1 cellular context compared by ENCODE assay signal in genomic region chr17:74987418-74987908, GRCh38.
TF ChIP-seq lines count a peak whose summit lies in the region.

CDR2L (plus strand) TSS chr17:74987632; CDS start chr17:74988044, 412 bp downstream.

TF ChIP-seq in HepG2, 621 proteins besides CTCF, POLR2A, EP300 and RAD21 (continued from another document and continues in another):
- TF ChIP-seq IRF2 (CRISPR knock-in tag; IDR thresholded peaks at IDR 0.05) (0 out of 2 replicates have a peak, but pooled peaks have one; percentile 36), MED1 (CRISPR knock-in tag; IDR thresholded peaks at IDR 0.05) (no peak), ZBTB42 (CRISPR knock-in tag; IDR thresholded peaks at IDR 0.05) (no peak), ZSCAN9 (CRISPR knock-in tag; IDR thresholded peaks at IDR 0.05; ENCODE audit: borderline replicate concordance) (no peak), AFF4 (CRISPR knock-in tag; IDR thresholded peaks at IDR 0.05) (no peak), ZNF839 (CRISPR knock-in tag; IDR thresholded peaks at IDR 0.05; ENCODE audit: borderline replicate concordance) (no peak), CENPT (CRISPR knock-in tag; IDR thresholded peaks at IDR 0.05; ENCODE audit: low read depth) (no peak; the same call in 1 of the 2 replicates), ZNF337 (CRISPR knock-in tag; IDR thresholded peaks at IDR 0.05; ENCODE audit: borderline replicate concordance, low read depth) (no peak), RFX5 (IDR thresholded peaks at IDR 0.05; ENCODE audit: low read depth, low read length) (no peak), ZNF124 (CRISPR knock-in tag; IDR thresholded peaks at IDR 0.05) (no peak), POLR2G (IDR thresholded peaks at IDR 0.05; ENCODE audit: low read depth, low read length) (peak; percentile 65), ZBTB37 (CRISPR knock-in tag; IDR thresholded peaks at IDR 0.05) (no peak), CBFB (CRISPR knock-in tag; IDR thresholded peaks at IDR 0.05) (no peak; the same call in 1 of the 2 replicates), KLF15 (CRISPR knock-in tag; IDR thresholded peaks at IDR 0.05; ENCODE audit: borderline replicate concordance) (no peak), BCL6 (CRISPR knock-in tag; IDR thresholded peaks at IDR 0.05) (no peak), MLXIP (CRISPR knock-in tag; IDR thresholded peaks at IDR 0.05; ENCODE audit: borderline replicate concordance) (no peak), ZNF451 (CRISPR knock-in tag; IDR thresholded peaks at IDR 0.05) (0 out of 2 replicates have a peak, but pooled peaks have one; percentile 52), NFIB (CRISPR knock-in tag; IDR thresholded peaks at IDR 0.05; ENCODE audit: borderline replicate concordance) (no peak), MAFK (conservative IDR thresholded peaks at IDR 0.05 in 1 of 2, IDR thresholded peaks at IDR 0.05 in 1 of 2; ENCODE audit: low read length in 2 of 2) (no peak), TERF1 (CRISPR knock-in tag; IDR thresholded peaks at IDR 0.05) (0 out of 2 replicates have a peak, but pooled peaks have one; percentile 25), RFX3 (CRISPR knock-in tag; IDR thresholded peaks at IDR 0.05) (no peak), MAX (IDR thresholded peaks at IDR 0.05) (no peak; the same call in 1 of the 2 replicates), BRCA1 (CRISPR knock-in tag; IDR thresholded peaks at IDR 0.05) (no peak), HNRNPUL1 (IDR thresholded peaks at IDR 0.05; ENCODE audit: low read depth, low read length) (no peak), ATF3 (CRISPR knock-in tag; IDR thresholded peaks at IDR 0.05) (no peak), ZNF17 (CRISPR knock-in tag; IDR thresholded peaks at IDR 0.05) (no peak), HOXA3 (CRISPR knock-in tag; IDR thresholded peaks at IDR 0.05) (0 out of 2 replicates have a peak, but pooled peaks have one; percentile 4), ATF4 (CRISPR knock-in tag; IDR thresholded peaks at IDR 0.05) (no peak), CCAR2 (optimal IDR thresholded peaks at IDR 0.05; ENCODE audit: low read depth, low read length) (no peak), PAWR (CRISPR knock-in tag; IDR thresholded peaks at IDR 0.05; ENCODE audit: borderline replicate concordance) (no peak), AGO2 (optimal IDR thresholded peaks at IDR 0.05; ENCODE audit: low read depth, low read length) (no peak), ZNF274 (CRISPR knock-in tag; IDR thresholded peaks at IDR 0.05) (peak; percentile 1; the same call in 1 of the 2 replicates), ZNF570 (CRISPR knock-in tag; IDR thresholded peaks at IDR 0.05; ENCODE audit: borderline replicate concordance) (no peak), ZNF749 (CRISPR knock-in tag; IDR thresholded peaks at IDR 0.05; ENCODE audit: borderline replicate concordance) (peak; percentile 84), THAP11 (CRISPR knock-in tag; IDR thresholded peaks at IDR 0.05) (no peak), KDM6A (CRISPR knock-in tag; IDR thresholded peaks at IDR 0.05; ENCODE audit: low read depth) (no peak), KLF12 (CRISPR knock-in tag; IDR thresholded peaks at IDR 0.05; ENCODE audit: borderline replicate concordance) (no peak), ZNF543 (CRISPR knock-in tag; IDR thresholded peaks at IDR 0.05) (0 out of 2 replicates have a peak, but pooled peaks have one; percentile 9), SMAD9 (CRISPR knock-in tag; IDR thresholded peaks at IDR 0.05) (no peak), TSC22D2 (CRISPR knock-in tag; IDR thresholded peaks at IDR 0.05; ENCODE audit: borderline replicate concordance) (no peak), EEA1 (CRISPR knock-in tag; IDR thresholded peaks at IDR 0.05; ENCODE audit: borderline replicate concordance) (no peak), TOE1 (CRISPR knock-in tag; IDR thresholded peaks at IDR 0.05) (no peak), TBX2 (CRISPR knock-in tag; IDR thresholded peaks at IDR 0.05; ENCODE audit: borderline replicate concordance) (no peak; the same call in 1 of the 2 replicates), ZNF10 (CRISPR knock-in tag; IDR thresholded peaks at IDR 0.05; ENCODE audit: borderline replicate concordance, low read depth) (no peak), IRF9 (CRISPR knock-in tag; IDR thresholded peaks at IDR 0.05; ENCODE audit: borderline replicate concordance) (no peak), ATF5 (CRISPR knock-in tag; IDR thresholded peaks at IDR 0.05; ENCODE audit: low read depth) (no peak), ZNF546 (CRISPR knock-in tag; conservative IDR thresholded peaks at IDR 0.05) (no peak), PCBP2 (optimal IDR thresholded peaks at IDR 0.05; ENCODE audit: low read depth, low read length, poor library complexity, severe bottlenecking) (no peak), HMG20A (CRISPR knock-in tag; IDR thresholded peaks at IDR 0.05; ENCODE audit: borderline replicate concordance) (no peak), IRX3 (CRISPR knock-in tag; IDR thresholded peaks at IDR 0.05; ENCODE audit: borderline replicate concordance, low read depth) (no peak), ZNF207 (IDR thresholded peaks at IDR 0.05; ENCODE audit: borderline replicate concordance) (no peak), ZNF784 (CRISPR knock-in tag; IDR thresholded peaks at IDR 0.05; ENCODE audit: borderline replicate concordance) (no peak), KLF11 (CRISPR knock-in tag; IDR thresholded peaks at IDR 0.05) (no peak), XBP1 (CRISPR knock-in tag; IDR thresholded peaks at IDR 0.05) (no peak), ATF2 (CRISPR knock-in tag; IDR thresholded peaks at IDR 0.05) (0 out of 2 replicates have a peak, but pooled peaks have one; percentile 6), SALL2 (CRISPR knock-in tag; IDR thresholded peaks at IDR 0.05) (0 out of 2 replicates have a peak, but pooled peaks have one; percentile 11), ZFY (CRISPR knock-in tag; IDR thresholded peaks at IDR 0.05) (peak; percentile 65; the same call in 1 of the 2 replicates), SAFB2 (CRISPR knock-in tag; IDR thresholded peaks at IDR 0.05; ENCODE audit: borderline replicate concordance, low read depth) (no peak)
